In genomic region chr3:112302061-112302830, GRCh38 we compare ENCODE assay signal across 1 cellular context.
TF ChIP-seq lines count a peak whose summit lies in the region.

No MANE protein-coding gene starts in this region.

TF ChIP-seq in IMR-90, 13 proteins besides CTCF, POLR2A, EP300 and RAD21 (continued from another document):
- TF ChIP-seq, protein P1, sequence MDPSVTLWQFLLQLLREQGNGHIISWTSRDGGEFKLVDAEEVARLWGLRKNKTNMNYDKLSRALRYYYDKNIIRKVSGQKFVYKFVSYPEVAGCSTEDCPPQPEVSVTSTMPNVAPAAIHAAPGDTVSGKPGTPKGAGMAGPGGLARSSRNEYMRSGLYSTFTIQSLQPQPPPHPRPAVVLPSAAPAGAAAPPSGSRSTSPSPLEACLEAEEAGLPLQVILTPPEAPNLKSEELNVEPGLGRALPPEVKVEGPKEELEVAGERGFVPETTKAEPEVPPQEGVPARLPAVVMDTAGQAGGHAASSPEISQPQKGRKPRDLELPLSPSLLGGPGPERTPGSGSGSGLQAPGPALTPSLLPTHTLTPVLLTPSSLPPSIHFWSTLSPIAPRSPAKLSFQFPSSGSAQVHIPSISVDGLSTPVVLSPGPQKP (IDR thresholded peaks at IDR 0.05; ENCODE audit: borderline replicate concordance, low read depth, low read length): no peak
- no peak for TF ChIP-seq MAZ (IDR thresholded peaks at IDR 0.05; ENCODE audit: borderline replicate concordance, low read depth, low read length)
- no peak for TF ChIP-seq RFX5 (IDR thresholded peaks at IDR 0.05; ENCODE audit: low read depth, low read length)
- no peak for TF ChIP-seq CEBPB (IDR thresholded peaks at IDR 0.05; ENCODE audit: low read depth, low read length)
- TF ChIP-seq NFE2L2 (IDR thresholded peaks at IDR 0.05; ENCODE audit: low read depth, low read length): no peak
- TF ChIP-seq SMC3 (IDR thresholded peaks at IDR 0.05; ENCODE audit: low read depth, low read length): no peak
- no peak for TF ChIP-seq BHLHE40 (IDR thresholded peaks at IDR 0.05; ENCODE audit: low read depth, low read length)
- no peak for TF ChIP-seq MAFK (IDR thresholded peaks at IDR 0.05; ENCODE audit: low read depth, low read length)
- TF ChIP-seq CHD1 (IDR thresholded peaks at IDR 0.05; ENCODE audit: low read depth, low read length): no peak
- TF ChIP-seq FOS (IDR thresholded peaks at IDR 0.05; ENCODE audit: low read depth, low read length): no peak
